Comparison of ENCODE assay signal across 1 cellular context in genomic region chr7:73667344-73668102, GRCh38.
TF ChIP-seq lines count a peak whose summit lies in the region.

A gene with protein sequence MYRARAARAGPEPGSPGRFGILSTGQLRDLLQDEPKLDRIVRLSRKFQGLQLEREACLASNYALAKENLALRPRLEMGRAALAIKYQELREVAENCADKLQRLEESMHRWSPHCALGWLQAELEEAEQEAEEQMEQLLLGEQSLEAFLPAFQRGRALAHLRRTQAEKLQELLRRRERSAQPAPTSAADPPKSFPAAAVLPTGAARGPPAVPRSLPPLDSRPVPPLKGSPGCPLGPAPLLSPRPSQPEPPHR (plus strand): TSS chr7:73667831. CDS start chr7:73667959, 128 bp downstream.

TF ChIP-seq in HepG2, 621 proteins besides CTCF, POLR2A, EP300 and RAD21 (continued from another document and continues in another):
- TF ChIP-seq, protein P1, sequence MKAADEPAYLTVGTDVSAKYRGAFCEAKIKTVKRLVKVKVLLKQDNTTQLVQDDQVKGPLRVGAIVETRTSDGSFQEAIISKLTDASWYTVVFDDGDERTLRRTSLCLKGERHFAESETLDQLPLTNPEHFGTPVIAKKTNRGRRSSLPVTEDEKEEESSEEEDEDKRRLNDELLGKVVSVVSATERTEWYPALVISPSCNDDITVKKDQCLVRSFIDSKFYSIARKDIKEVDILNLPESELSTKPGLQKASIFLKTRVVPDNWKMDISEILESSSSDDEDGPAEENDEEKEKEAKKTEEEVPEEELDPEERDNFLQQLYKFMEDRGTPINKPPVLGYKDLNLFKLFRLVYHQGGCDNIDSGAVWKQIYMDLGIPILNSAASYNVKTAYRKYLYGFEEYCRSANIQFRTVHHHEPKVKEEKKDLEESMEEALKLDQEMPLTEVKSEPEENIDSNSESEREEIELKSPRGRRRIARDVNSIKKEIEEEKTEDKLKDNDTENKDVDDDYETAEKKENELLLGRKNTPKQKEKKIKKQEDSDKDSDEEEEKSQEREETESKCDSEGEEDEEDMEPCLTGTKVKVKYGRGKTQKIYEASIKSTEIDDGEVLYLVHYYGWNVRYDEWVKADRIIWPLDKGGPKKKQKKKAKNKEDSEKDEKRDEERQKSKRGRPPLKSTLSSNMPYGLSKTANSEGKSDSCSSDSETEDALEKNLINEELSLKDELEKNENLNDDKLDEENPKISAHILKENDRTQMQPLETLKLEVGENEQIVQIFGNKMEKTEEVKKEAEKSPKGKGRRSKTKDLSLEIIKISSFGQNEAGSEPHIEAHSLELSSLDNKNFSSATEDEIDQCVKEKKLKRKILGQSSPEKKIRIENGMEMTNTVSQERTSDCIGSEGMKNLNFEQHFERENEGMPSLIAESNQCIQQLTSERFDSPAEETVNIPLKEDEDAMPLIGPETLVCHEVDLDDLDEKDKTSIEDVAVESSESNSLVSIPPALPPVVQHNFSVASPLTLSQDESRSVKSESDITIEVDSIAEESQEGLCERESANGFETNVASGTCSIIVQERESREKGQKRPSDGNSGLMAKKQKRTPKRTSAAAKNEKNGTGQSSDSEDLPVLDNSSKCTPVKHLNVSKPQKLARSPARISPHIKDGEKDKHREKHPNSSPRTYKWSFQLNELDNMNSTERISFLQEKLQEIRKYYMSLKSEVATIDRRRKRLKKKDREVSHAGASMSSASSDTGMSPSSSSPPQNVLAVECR (CRISPR knock-in tag; IDR thresholded peaks at IDR 0.05; ENCODE audit: borderline replicate concordance) = peak; percentile 44; the same call in 1 of the 2 replicates
- no peak for TF ChIP-seq MTF1 (CRISPR knock-in tag; IDR thresholded peaks at IDR 0.05)
- TF ChIP-seq ZBTB21 (CRISPR knock-in tag; IDR thresholded peaks at IDR 0.05) = no peak
- TF ChIP-seq ZBTB42 (CRISPR knock-in tag; IDR thresholded peaks at IDR 0.05) = no peak
- no peak for TF ChIP-seq ZNF768 (CRISPR knock-in tag; IDR thresholded peaks at IDR 0.05)
- TF ChIP-seq POLR2G (IDR thresholded peaks at IDR 0.05; ENCODE audit: low read depth, low read length) = no peak
- TF ChIP-seq STAG1 (CRISPR knock-in tag; IDR thresholded peaks at IDR 0.05) = peak; percentile 63
- TF ChIP-seq SIX4 (CRISPR knock-in tag; IDR thresholded peaks at IDR 0.05) = 0 out of 2 replicates have a peak, but pooled peaks have one; percentile 18
- no peak for TF ChIP-seq ZNF280B (CRISPR knock-in tag; IDR thresholded peaks at IDR 0.05; ENCODE audit: borderline replicate concordance)
- TF ChIP-seq ZNF704 (CRISPR knock-in tag; IDR thresholded peaks at IDR 0.05; ENCODE audit: borderline replicate concordance) = no peak
- TF ChIP-seq U2AF2 (IDR thresholded peaks at IDR 0.05; ENCODE audit: low read depth, low read length) = no peak
- no peak for TF ChIP-seq LCORL (IDR thresholded peaks at IDR 0.05)
- peak; percentile 79 for TF ChIP-seq LCORL (CRISPR knock-in tag; IDR thresholded peaks at IDR 0.05)
- TF ChIP-seq ZNF737 (CRISPR knock-in tag; IDR thresholded peaks at IDR 0.05; ENCODE audit: borderline replicate concordance) = no peak
- TF ChIP-seq BRF2 (CRISPR knock-in tag; IDR thresholded peaks at IDR 0.05) = no peak
- TF ChIP-seq ZNF350 (CRISPR knock-in tag; IDR thresholded peaks at IDR 0.05; ENCODE audit: borderline replicate concordance, low read depth) = no peak
- TF ChIP-seq ERF (CRISPR knock-in tag; IDR thresholded peaks at IDR 0.05) = 0 out of 2 replicates have a peak, but pooled peaks have one; percentile 30
- peak; percentile 23; the same call in 1 of the 2 replicates for TF ChIP-seq RXRA (CRISPR knock-in tag; IDR thresholded peaks at IDR 0.05)
- no peak; the same call in 1 of the 2 replicates for TF ChIP-seq MXD4 (CRISPR knock-in tag; IDR thresholded peaks at IDR 0.05)
- no peak; the same call in 1 of the 2 replicates for TF ChIP-seq FOXA3 (CRISPR knock-in tag; IDR thresholded peaks at IDR 0.05)
- TF ChIP-seq, protein P2, sequence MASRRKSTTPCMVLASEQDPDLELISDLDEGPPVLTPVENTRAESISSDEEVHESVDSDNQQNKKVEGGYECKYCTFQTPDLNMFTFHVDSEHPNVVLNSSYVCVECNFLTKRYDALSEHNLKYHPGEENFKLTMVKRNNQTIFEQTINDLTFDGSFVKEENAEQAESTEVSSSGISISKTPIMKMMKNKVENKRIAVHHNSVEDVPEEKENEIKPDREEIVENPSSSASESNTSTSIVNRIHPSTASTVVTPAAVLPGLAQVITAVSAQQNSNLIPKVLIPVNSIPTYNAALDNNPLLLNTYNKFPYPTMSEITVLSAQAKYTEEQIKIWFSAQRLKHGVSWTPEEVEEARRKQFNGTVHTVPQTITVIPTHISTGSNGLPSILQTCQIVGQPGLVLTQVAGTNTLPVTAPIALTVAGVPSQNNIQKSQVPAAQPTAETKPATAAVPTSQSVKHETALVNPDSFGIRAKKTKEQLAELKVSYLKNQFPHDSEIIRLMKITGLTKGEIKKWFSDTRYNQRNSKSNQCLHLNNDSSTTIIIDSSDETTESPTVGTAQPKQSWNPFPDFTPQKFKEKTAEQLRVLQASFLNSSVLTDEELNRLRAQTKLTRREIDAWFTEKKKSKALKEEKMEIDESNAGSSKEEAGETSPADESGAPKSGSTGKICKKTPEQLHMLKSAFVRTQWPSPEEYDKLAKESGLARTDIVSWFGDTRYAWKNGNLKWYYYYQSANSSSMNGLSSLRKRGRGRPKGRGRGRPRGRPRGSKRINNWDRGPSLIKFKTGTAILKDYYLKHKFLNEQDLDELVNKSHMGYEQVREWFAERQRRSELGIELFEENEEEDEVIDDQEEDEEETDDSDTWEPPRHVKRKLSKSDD (CRISPR knock-in tag; IDR thresholded peaks at IDR 0.05; ENCODE audit: low read depth) = no peak
- no peak for TF ChIP-seq SATB2 (CRISPR knock-in tag; IDR thresholded peaks at IDR 0.05)
- 0 out of 2 replicates have a peak, but pooled peaks have one; percentile 20 for TF ChIP-seq GATAD1 (CRISPR knock-in tag; IDR thresholded peaks at IDR 0.05)
- peak; percentile 43 for TF ChIP-seq BORCS8-MEF2B (CRISPR knock-in tag; IDR thresholded peaks at IDR 0.05)
- TF ChIP-seq NFAT5 (CRISPR knock-in tag; IDR thresholded peaks at IDR 0.05) = no peak
- no peak for TF ChIP-seq MBNL3 (CRISPR knock-in tag; conservative IDR thresholded peaks at IDR 0.05)
- TF ChIP-seq ZNF414 (CRISPR knock-in tag; IDR thresholded peaks at IDR 0.05) = no peak
- peak; percentile 31 for TF ChIP-seq ZMYM4 (CRISPR knock-in tag; IDR thresholded peaks at IDR 0.05)
- TF ChIP-seq KDM5A (IDR thresholded peaks at IDR 0.05; ENCODE audit: borderline replicate concordance, low read length) = no peak
- peak; percentile 78 for TF ChIP-seq XRCC5 (optimal IDR thresholded peaks at IDR 0.05; ENCODE audit: low read length)
- no peak for TF ChIP-seq ZNF576 (CRISPR knock-in tag; IDR thresholded peaks at IDR 0.05)
- TF ChIP-seq, protein P3, sequence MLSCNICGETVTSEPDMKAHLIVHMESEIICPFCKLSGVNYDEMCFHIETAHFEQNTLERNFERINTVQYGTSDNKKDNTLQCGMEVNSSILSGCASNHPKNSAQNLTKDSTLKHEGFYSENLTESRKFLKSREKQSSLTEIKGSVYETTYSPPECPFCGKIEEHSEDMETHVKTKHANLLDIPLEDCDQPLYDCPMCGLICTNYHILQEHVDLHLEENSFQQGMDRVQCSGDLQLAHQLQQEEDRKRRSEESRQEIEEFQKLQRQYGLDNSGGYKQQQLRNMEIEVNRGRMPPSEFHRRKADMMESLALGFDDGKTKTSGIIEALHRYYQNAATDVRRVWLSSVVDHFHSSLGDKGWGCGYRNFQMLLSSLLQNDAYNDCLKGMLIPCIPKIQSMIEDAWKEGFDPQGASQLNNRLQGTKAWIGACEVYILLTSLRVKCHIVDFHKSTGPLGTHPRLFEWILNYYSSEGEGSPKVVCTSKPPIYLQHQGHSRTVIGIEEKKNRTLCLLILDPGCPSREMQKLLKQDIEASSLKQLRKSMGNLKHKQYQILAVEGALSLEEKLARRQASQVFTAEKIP (CRISPR knock-in tag; IDR thresholded peaks at IDR 0.05; ENCODE audit: borderline replicate concordance) = no peak
- TF ChIP-seq JUN (CRISPR knock-in tag; IDR thresholded peaks at IDR 0.05) = no peak
- TF ChIP-seq MEIS1 (CRISPR knock-in tag; IDR thresholded peaks at IDR 0.05; ENCODE audit: borderline replicate concordance) = no peak
- TF ChIP-seq JDP2 (CRISPR knock-in tag; IDR thresholded peaks at IDR 0.05; ENCODE audit: borderline replicate concordance) = no peak
- no peak for TF ChIP-seq IKZF1 (IDR thresholded peaks at IDR 0.05)
- no peak for TF ChIP-seq ZNF547 (CRISPR knock-in tag; IDR thresholded peaks at IDR 0.05)
- TF ChIP-seq RFXAP (CRISPR knock-in tag; IDR thresholded peaks at IDR 0.05; ENCODE audit: borderline replicate concordance) = peak; percentile 40; the same call in 1 of the 2 replicates
- TF ChIP-seq ZNF788 (CRISPR knock-in tag; IDR thresholded peaks at IDR 0.05; ENCODE audit: borderline replicate concordance) = no peak
- peak; percentile 54; the same call in 1 of the 2 replicates for TF ChIP-seq HOXA3 (CRISPR knock-in tag; IDR thresholded peaks at IDR 0.05)
- no peak for TF ChIP-seq RORA (CRISPR knock-in tag; IDR thresholded peaks at IDR 0.05)
